In the genomic region with DNA sequence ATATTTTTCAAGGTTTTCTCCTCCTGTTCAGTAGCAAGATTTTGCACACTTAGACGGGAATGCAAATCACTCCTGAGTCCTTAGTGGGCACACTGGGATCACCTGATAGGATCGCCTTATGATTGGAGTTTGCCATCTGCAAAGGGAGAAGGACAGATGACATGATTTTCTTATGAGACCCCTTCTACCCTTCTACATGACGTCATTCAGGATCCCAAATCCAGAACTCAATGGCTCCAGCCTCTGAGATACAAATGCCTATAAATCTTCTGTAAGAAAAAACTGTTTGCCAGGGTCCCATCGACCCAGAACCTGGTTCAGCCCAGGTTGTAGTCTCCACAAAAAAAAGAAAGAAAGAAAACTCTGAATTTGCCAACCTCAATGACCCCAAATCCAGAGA, we compare ENCODE assay signal across 1 cellular context.
TF ChIP-seq lines count a peak whose summit lies in the region.

No MANE protein-coding gene starts in this region.

TF ChIP-seq in GM23338, 12 proteins besides CTCF, POLR2A, EP300 and RAD21 (continued from another document):
- no peak for TF ChIP-seq REST (IDR thresholded peaks at IDR 0.05; ENCODE audit: unreplicated experiment)
- TF ChIP-seq EZH2 (IDR thresholded peaks at IDR 0.05; ENCODE audit: low read depth, unreplicated experiment), result no peak
- TF ChIP-seq JUNB (IDR thresholded peaks at IDR 0.05; ENCODE audit: unreplicated experiment), result no peak
- no peak for TF ChIP-seq ETS1 (IDR thresholded peaks at IDR 0.05)
- no peak for TF ChIP-seq CREB1 (CRISPR knock-in tag; IDR thresholded peaks at IDR 0.05; ENCODE audit: low read depth)
- no peak for TF ChIP-seq ZNF114 (CRISPR knock-in tag; IDR thresholded peaks at IDR 0.05)
- no peak for TF ChIP-seq ZNF331 (CRISPR knock-in tag; IDR thresholded peaks at IDR 0.05; ENCODE audit: low read depth)
- TF ChIP-seq, protein P1, sequence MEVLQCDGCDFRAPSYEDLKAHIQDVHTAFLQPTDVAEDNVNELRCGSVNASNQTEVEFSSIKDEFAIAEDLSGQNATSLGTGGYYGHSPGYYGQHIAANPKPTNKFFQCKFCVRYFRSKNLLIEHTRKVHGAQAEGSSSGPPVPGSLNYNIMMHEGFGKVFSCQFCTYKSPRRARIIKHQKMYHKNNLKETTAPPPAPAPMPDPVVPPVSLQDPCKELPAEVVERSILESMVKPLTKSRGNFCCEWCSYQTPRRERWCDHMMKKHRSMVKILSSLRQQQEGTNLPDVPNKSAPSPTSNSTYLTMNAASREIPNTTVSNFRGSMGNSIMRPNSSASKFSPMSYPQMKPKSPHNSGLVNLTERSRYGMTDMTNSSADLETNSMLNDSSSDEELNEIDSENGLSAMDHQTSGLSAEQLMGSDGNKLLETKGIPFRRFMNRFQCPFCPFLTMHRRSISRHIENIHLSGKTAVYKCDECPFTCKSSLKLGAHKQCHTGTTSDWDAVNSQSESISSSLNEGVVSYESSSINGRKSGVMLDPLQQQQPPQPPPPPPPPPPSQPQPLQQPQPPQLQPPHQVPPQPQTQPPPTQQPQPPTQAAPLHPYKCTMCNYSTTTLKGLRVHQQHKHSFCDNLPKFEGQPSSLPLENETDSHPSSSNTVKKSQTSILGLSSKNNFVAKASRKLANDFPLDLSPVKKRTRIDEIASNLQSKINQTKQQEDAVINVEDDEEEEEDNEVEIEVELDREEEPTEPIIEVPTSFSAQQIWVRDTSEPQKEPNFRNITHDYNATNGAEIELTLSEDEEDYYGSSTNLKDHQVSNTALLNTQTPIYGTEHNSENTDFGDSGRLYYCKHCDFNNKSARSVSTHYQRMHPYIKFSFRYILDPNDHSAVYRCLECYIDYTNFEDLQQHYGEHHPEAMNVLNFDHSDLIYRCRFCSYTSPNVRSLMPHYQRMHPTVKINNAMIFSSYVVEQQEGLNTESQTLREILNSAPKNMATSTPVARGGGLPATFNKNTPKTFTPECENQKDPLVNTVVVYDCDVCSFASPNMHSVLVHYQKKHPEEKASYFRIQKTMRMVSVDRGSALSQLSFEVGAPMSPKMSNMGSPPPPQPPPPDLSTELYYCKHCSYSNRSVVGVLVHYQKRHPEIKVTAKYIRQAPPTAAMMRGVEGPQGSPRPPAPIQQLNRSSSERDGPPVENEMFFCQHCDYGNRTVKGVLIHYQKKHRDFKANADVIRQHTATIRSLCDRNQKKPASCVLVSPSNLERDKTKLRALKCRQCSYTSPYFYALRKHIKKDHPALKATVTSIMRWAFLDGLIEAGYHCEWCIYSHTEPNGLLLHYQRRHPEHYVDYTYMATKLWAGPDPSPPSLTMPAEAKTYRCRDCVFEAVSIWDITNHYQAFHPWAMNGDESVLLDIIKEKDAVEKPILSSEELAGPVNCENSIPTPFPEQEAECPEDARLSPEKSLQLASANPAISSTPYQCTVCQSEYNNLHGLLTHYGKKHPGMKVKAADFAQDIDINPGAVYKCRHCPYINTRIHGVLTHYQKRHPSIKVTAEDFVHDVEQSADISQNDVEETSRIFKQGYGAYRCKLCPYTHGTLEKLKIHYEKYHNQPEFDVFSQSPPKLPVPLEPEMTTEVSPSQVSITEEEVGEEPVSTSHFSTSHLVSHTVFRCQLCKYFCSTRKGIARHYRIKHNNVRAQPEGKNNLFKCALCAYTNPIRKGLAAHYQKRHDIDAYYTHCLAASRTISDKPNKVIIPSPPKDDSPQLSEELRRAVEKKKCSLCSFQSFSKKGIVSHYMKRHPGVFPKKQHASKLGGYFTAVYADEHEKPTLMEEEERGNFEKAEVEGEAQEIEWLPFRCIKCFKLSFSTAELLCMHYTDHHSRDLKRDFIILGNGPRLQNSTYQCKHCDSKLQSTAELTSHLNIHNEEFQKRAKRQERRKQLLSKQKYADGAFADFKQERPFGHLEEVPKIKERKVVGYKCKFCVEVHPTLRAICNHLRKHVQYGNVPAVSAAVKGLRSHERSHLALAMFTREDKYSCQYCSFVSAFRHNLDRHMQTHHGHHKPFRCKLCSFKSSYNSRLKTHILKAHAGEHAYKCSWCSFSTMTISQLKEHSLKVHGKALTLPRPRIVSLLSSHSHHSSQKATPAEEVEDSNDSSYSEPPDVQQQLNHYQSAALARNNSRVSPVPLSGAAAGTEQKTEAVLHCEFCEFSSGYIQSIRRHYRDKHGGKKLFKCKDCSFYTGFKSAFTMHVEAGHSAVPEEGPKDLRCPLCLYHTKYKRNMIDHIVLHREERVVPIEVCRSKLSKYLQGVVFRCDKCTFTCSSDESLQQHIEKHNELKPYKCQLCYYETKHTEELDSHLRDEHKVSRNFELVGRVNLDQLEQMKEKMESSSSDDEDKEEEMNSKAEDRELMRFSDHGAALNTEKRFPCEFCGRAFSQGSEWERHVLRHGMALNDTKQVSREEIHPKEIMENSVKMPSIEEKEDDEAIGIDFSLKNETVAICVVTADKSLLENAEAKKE (CRISPR knock-in tag; IDR thresholded peaks at IDR 0.05), result no peak
- TF ChIP-seq STAT1 (IDR thresholded peaks at IDR 0.05; ENCODE audit: unreplicated experiment), result no peak
- TF ChIP-seq POLR2AphosphoS5 (IDR thresholded peaks at IDR 0.05; ENCODE audit: low read depth), result no peak
- no peak for TF ChIP-seq EZH2phosphoT487 (IDR thresholded peaks at IDR 0.05; ENCODE audit: unreplicated experiment)
